In the genomic region with DNA sequence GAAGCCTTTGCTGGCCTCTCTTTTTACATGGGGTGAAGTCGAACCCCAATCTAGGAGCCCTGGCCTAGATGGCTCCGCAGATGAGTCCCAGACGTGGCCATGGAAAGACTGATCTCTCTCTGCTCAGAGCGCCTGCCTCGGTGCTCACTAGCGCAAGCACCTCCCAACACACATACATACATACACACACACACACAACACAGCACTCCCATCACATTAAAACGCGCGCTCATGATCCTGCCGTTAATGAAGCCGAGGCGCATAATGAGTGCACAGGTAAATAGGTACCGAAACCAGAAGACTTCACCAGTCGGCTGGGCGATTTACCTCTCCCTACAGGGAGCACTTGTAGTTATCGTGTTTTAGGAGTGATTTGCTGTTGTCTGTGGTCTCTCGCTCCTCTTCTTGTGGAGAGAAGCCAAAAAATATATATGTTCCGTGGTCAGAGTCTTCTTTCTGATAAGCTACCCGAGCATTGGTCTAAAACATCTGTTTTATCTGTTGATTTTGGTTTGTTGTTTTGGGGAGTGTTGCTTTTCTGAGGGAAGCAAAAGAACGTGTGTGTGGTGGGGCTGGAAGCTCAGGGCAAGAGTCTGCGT, we compare ENCODE assay signal across 8 cellular contexts.
DNase-seq lines count a peak whose midpoint lies in the region; ATAC-seq and TF ChIP-seq lines count a peak whose summit lies in the region.

No MANE protein-coding gene starts in this region.

- H3K27me3 ChIP-seq in MM.1S (replicated peaks; ENCODE audit: insufficient read depth, low read length) (no peaks in the 10 kb centered on the region), mesendoderm (ENCODE audit: insufficient read depth, low read length, poor library complexity) (peaks cover 52% of the 10 kb centered on the region), vagina (peaks cover 16% of the 10 kb centered on the region)

- H3K4me1 ChIP-seq in MM.1S (ENCODE audit: low read length), result peaks cover 21% of the 10 kb centered on the region
- peaks cover 2% of the 10 kb centered on the region for H3K4me1 ChIP-seq in mesendoderm (ENCODE audit: control insufficient read depth, low read depth, low read length)
- peaks cover 24% of the 10 kb centered on the region for H3K4me1 ChIP-seq in vagina

- no CpG with 5 or more reads among the region's 21 CpGs for WGBS in mesendoderm (ENCODE audit: extremely low coverage, insufficient coverage, low lambda C conversion rate)

- H3F3A ChIP-seq in MM.1S (ENCODE audit: insufficient read depth, low read length), result peaks cover 41% of the 10 kb centered on the region

- no peak for TF ChIP-seq CTCF in GM12865 (IDR thresholded peaks at IDR 0.05; ENCODE audit: insufficient read depth, low read depth, low read length, missing control alignments)
- no peak for TF ChIP-seq CTCF in MM.1S (IDR thresholded peaks at IDR 0.05; ENCODE audit: low read length)
- no peak for TF ChIP-seq CTCF in vagina (IDR thresholded peaks at IDR 0.05)

- H3K9me3 ChIP-seq in MM.1S (replicated peaks; ENCODE audit: insufficient read depth, low read length) (no peaks in the 10 kb centered on the region), vagina (no peaks in the 10 kb centered on the region)

- H3K27ac ChIP-seq in MM.1S (ENCODE audit: low read length) (peak overlapping the region; percentile 98), mesendoderm (ENCODE audit: low read depth, low read length) (no peak overlapping the region), vagina (peak overlapping the region; percentile 65)

- H3K23ac ChIP-seq in mesendoderm (ENCODE audit: low read length), result no peak overlapping the region

- intact Hi-C loops in vagina (cut with DNase I), result loop anchor here (10.0 kb wide), 1 partner anchor 530 kb away; no protein-coding TSS in a partner anchor

- H3K18ac ChIP-seq in mesendoderm (ENCODE audit: low read length), result no peak overlapping the region

- peaks cover 19% of the 10 kb centered on the region for H3K79me2 ChIP-seq in MM.1S (ENCODE audit: low read length)
- H3K79me2 ChIP-seq in mesendoderm (ENCODE audit: control insufficient read depth, insufficient read depth, low read length), result no peaks in the 10 kb centered on the region

- no peak for TF ChIP-seq POLR2A in vagina (IDR thresholded peaks at IDR 0.05)

- H4K5ac ChIP-seq in mesendoderm (ENCODE audit: low read length), result no peak overlapping the region

- H3K4me2 ChIP-seq in MM.1S (ENCODE audit: low read depth, low read length), result peak overlapping the region; percentile 82
- peak overlapping the region; percentile 57 for H3K4me2 ChIP-seq in mesendoderm (ENCODE audit: low read length)

- H4K8ac ChIP-seq in mesendoderm (ENCODE audit: low read depth, low read length), result no peak overlapping the region

- H3K36me3 ChIP-seq in MM.1S (replicated peaks; ENCODE audit: insufficient read depth, low read length) (no peaks in the 10 kb centered on the region), mesendoderm (ENCODE audit: control insufficient read depth, insufficient read depth, low read length) (no peaks in the 10 kb centered on the region), vagina (no peaks in the 10 kb centered on the region)

- H3K9ac ChIP-seq in MM.1S (ENCODE audit: low read length) (peak overlapping the region; percentile 99), mesendoderm (ENCODE audit: low read length) (peak overlapping the region; percentile 14)

- H3K9me2 ChIP-seq in MM.1S (replicated peaks; ENCODE audit: insufficient read depth, low read length), result no peaks in the 10 kb centered on the region

- ATAC-seq in GM21717 (IDR thresholded peaks at IDR 0.05; ENCODE audit: unreplicated experiment), result peak; percentile 15

- H3K4ac ChIP-seq in mesendoderm (ENCODE audit: low read depth, low read length), result no peak overlapping the region

- no peaks in the 10 kb centered on the region for H4K20me1 ChIP-seq in MM.1S (ENCODE audit: insufficient read depth, low read length)

- H2AFZ ChIP-seq in MM.1S (ENCODE audit: low read length), result peak overlapping the region; percentile 44

- H3K56ac ChIP-seq in mesendoderm (ENCODE audit: low read length), result peak overlapping the region; percentile 44

- no peaks in the 10 kb centered on the region for H3K79me1 ChIP-seq in mesendoderm (ENCODE audit: low read length)

- H2BK15ac ChIP-seq in mesendoderm (replicated peaks; ENCODE audit: low read depth), result no peak overlapping the region

- no peak overlapping the region for H2BK120ac ChIP-seq in mesendoderm (ENCODE audit: low read depth, low read length)

- no peak overlapping the region for H2AK5ac ChIP-seq in mesendoderm (ENCODE audit: low read length)

- no peak overlapping the region for H2BK5ac ChIP-seq in mesendoderm (ENCODE audit: low read length)

- H3K4me3 ChIP-seq in GM12865 (ENCODE audit: low read depth, low read length) (peak overlapping the region; percentile 59), MM.1S (ENCODE audit: low read length) (peak overlapping the region; percentile 79), mesendoderm (ENCODE audit: low read length) (no peak overlapping the region), vagina (peak overlapping the region; percentile 35 to 38)

- DNase-seq in GM12865 (ENCODE audit: low read depth) (peak; percentile 56), MM.1S (peak; percentile 68), astrocyte of the hippocampus (ENCODE audit: low read depth, low spot score) (peak; percentile 78), mesendoderm (no peak), vagina (ENCODE audit: extremely low spot score in 2 of 2) (no peak), epidermal melanocyte (ENCODE audit: insufficient read length, low spot score) (no peak), cerebellar cortex (ENCODE audit: low spot score) (no peak)

Comparison
In these comparisons a context has a peak if more than half of its experiments do, and no peak if none do; other contexts are left out.
1. DNase-seq: peak in GM12865 (single experiment), MM.1S (single experiment) and astrocyte of the hippocampus (single experiment); none in mesendoderm (single experiment), vagina (0 of 2), epidermal melanocyte (single experiment) and cerebellar cortex (single experiment).